In the genomic region with DNA sequence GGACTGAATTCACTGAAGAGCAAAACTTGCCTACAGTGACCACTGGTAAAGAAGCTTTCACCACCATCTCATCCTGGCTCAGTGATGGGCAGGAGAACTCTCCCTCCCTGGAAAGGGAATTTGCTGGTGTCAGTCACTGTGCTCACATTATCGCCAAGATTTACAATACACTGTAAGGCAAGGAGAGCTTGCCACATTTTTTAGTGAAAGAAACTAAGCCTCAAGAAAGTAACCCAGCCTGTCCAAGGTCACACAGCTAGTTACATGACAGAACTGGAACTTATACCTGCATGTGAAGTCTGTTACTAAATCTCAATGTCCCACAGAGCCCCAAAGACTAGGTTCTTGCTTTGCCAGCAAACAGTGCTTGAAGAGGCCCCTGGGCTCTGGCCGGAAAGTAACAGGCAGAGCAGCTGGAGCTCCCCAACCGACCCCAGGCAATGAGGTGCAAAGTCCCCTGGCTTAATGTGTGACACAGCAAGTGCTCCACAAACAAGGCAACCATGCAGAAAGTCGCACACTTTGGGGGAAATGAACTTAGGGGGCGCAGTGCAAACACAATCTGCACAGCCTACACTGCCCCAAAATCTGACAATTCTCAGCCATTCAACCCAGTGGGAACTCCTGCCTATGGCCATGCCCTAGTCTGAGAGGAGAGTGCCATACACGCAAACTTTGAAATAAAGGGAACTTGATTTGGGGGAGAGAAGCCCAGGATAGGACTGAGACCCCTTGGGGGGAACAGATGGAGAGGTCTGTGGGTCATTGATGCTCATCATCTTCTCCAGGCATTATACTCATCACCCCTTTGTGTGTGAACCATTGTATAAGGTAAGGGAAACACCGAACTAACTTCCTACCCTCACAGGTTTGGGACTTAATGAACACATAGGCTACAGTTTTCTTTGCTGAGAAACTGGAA, we compare ENCODE assay signal across 8 cellular contexts. TPM values are rescaled to one million over a fixed set of nuclear protein-coding genes. Genes with fewer than 3 reads are reported as not detected.
A peak's percentile ranks its signal among the peaks of the same experiment; 100 is the strongest.
DNase-seq lines count a peak whose midpoint lies in the region; ATAC-seq, FAIRE-seq and TF ChIP-seq lines count a peak whose summit lies in the region.

No MANE protein-coding gene starts in this region.

- no peak for FAIRE-seq in D721Med (lab: Jason Lieb, UNC)

- peaks cover 0 to 10% of the 10 kb centered on the region in 2 donors for H3K36me3 ChIP-seq in adrenal gland (replicated peaks in 1 of 2)
- H3K36me3 ChIP-seq in subcutaneous abdominal adipose tissue (ENCODE audit: control insufficient read depth in 5 of 5, insufficient read depth in 5 of 5, low read length in 5 of 5): peaks cover 0 to 26% (median 6%) of the 10 kb centered on the region in 5 donors

- DNase-seq in D721Med (ENCODE audit: insufficient read length, low spot score) (no peak), adrenal gland (no peak), left kidney (ENCODE audit: low read depth, low spot score) (peak; percentile 72), DMS153 treated with DMSO at 0.1 percent for 48 hours (lab: John Stamatoyannopoulos, UW; ENCODE audit: unreplicated experiment) (no peak), NCI-H2196 treated with DMSO at 0.1 percent for 48 hours (lab: John Stamatoyannopoulos, UW; ENCODE audit: unreplicated experiment) (no peak)
- peak; percentile 36 for DNase-seq in Jurkat, Clone E6-1 (ENCODE audit: low read depth, low spot score)

- H3K27ac ChIP-seq in adrenal gland (peak overlapping the region in 4 of 5 donors; percentile 96 to 99 (median 97)), subcutaneous abdominal adipose tissue (ENCODE audit: low read depth, low read length) (peak overlapping the region; percentile 99)

- no peak for ATAC-seq in GM19452 (IDR thresholded peaks at IDR 0.05; ENCODE audit: unreplicated experiment)

- no peaks in the 10 kb centered on the region for H3K9me3 ChIP-seq in adrenal gland (replicated peaks in 1 of 3)
- H3K9me3 ChIP-seq in subcutaneous abdominal adipose tissue (ENCODE audit: control insufficient read depth in 5 of 5, low read length in 5 of 5): no peaks in the 10 kb centered on the region

- intact Hi-C loops in adrenal gland (cut with DNase I): loop anchor here (5.0 kb wide), 2 partner anchors 53 to 148 kb away; no protein-coding TSS in a partner anchor

- no peak for TF ChIP-seq POLR2A in adrenal gland (IDR thresholded peaks at IDR 0.05)

- peak overlapping the region; percentile 76 for H3K4me3 ChIP-seq in Jurkat, Clone E6-1 (ENCODE audit: low read length)
- H3K4me3 ChIP-seq in adrenal gland (peak overlapping the region in 3 of 4 donors; percentile 54 to 86 (median 72)), subcutaneous abdominal adipose tissue (ENCODE audit: low read depth in 1 of 5, low read length in 5 of 5) (peak overlapping the region; percentile 73 to 95 (median 84))

- peak; percentile 21 for TF ChIP-seq CTCF in D721Med (IDR thresholded peaks at IDR 0.05; ENCODE audit: insufficient read depth, missing control alignments)
- TF ChIP-seq CTCF in adrenal gland (IDR thresholded peaks at IDR 0.05): no peak

- no peaks in the 10 kb centered on the region for H3K27me3 ChIP-seq in adrenal gland
- no peaks in the 10 kb centered on the region for H3K27me3 ChIP-seq in subcutaneous abdominal adipose tissue (ENCODE audit: control insufficient read depth in 5 of 5, insufficient read depth in 4 of 5, low read length in 5 of 5)

- peak overlapping the region; percentile 73 to 99 (median 95) for H3K9ac ChIP-seq in subcutaneous abdominal adipose tissue (ENCODE audit: low read length in 5 of 5)

- WGBS in adrenal gland, 4 donors: 25 to 38% (median 32%) methylated on average over 4 to 7 of the region's 7 CpGs

- H3K4me1 ChIP-seq in adrenal gland (replicated peaks in 1 of 2): peaks cover 48 to 64% of the 10 kb centered on the region in 2 donors
- H3K4me1 ChIP-seq in subcutaneous abdominal adipose tissue (ENCODE audit: control insufficient read depth in 5 of 5, insufficient read depth in 5 of 5, low read length in 5 of 5): peaks cover 4 to 75% (median 64%) of the 10 kb centered on the region in 5 donors

RNA-seq across cellular contexts. Expression of gene BCL2L1, which starts 1.9 kb away (rescaled TPM):
- 54.1 TPM for polyA plus RNA-seq in Jurkat, Clone E6-1 (2012; ENCODE audit: insufficient read depth, insufficient read length)
- total RNA-seq in adrenal gland: 100 to 1,000 TPM in 2 of 8 donors, 10 to 100 TPM in 6; 53.8 to 143 (median 84.6) TPM
- polyA plus RNA-seq in adrenal gland: 10 to 100 TPM; 40.2 to 67.9 (median 40.8) TPM

RNA-seq across cellular contexts. Expression of gene TPX2, which starts 18.3 kb away (rescaled TPM):
- 162 TPM for polyA plus RNA-seq in Jurkat, Clone E6-1 (2012; ENCODE audit: insufficient read depth, insufficient read length)
- total RNA-seq in adrenal gland: 1 to 10 TPM; 2.1 to 3.4 (median 2.5) TPM
- polyA plus RNA-seq in adrenal gland: 1 to 10 TPM in 1 of 3 donors, under 1 TPM in 2; 0.40 to 3.7 (median 0.57) TPM

Comparison
In these comparisons a context has a peak if more than half of its experiments do, and no peak if none do; other contexts are left out.
1. DNase-seq: peak in Jurkat, Clone E6-1 (single experiment) and left kidney (single experiment); none in D721Med (single experiment), adrenal gland (0 of 7), DMS153 treated with DMSO at 0.1 percent for 48 hours (single experiment) and NCI-H2196 treated with DMSO at 0.1 percent for 48 hours (single experiment).
2. Peak in every context shown above with its lines, with median percentiles within 50 percentile points of each other: H3K4me3 ChIP-seq.